In genomic region chr2:235901243-235901642, GRCh38 we compare ENCODE assay signal across 27 cellular contexts.
"Had no signal": no experiment of that assay in that cellular context is flagged by ENCODE, and none has a peak within 500 bp of the region (broad histone marks: within the 10 kb centered on the region; RNA-seq: fewer than 3 reads in every experiment).

No MANE protein-coding gene starts in this region.

- DNase-seq: activated CD4-positive, alpha-beta T cell treated with anti-CD3 and anti-CD28 coated beads for 1 hour; activated CD4-positive, alpha-beta T cell treated with anti-CD3 and anti-CD28 coated beads, Interleukin-2, amount 10 ng/mL, durations not matched to agents 24 days and 14 days; activated CD4-positive, alpha-beta T cell treated with anti-CD3 and anti-CD28 coated beads, Interleukin-2, amount 50 U/mL, for 48 hours; activated CD8-positive, alpha-beta memory T cell treated with anti-CD3 and anti-CD28 coated beads, Interleukin-2, amount 10 ng/mL, durations not matched to agents 7 days and 5 days; activated effector memory CD4-positive, alpha-beta T cell treated with anti-CD3 and anti-CD28 coated beads, Interleukin-2, amount 50 U/mL, for 16 hours; activated naive CD4-positive, alpha-beta T cell treated with Interleukin-2 at 50 U/mL for 16 hours; activated naive CD8-positive, alpha-beta T cell treated with anti-CD3 and anti-CD28 coated beads, Interleukin-2, amount 50 U/mL, for 24 hours; activated T-cell treated with anti-CD3 and anti-CD28 coated beads, Interleukin-2, amount 50 U/mL, for 24 hours; amniotic stem cell; body of pancreas; Karpas-422; MM.1S; NCI-H1105; NCI-H1436 treated with DMSO at 0.1 percent for 48 hours; NCI-H187; NCI-H2081; NCI-H510A treated with DMSO at 0.1 percent for 48 hours; NCI-H69; NK-92 treated with Interleukin-12 subunit alpha and Interleukin-12 subunit beta, amount 100 ng/mL, for 24 hours; OCI-M1; Peyer's patch; SHP77; T-helper 17 cell; T-helper 9 cell had no signal

- H3K27me3 ChIP-seq: ascending aorta, body of pancreas, Peyer's patch had no signal

- H3K4me1 ChIP-seq: ascending aorta, body of pancreas, Peyer's patch had no signal

- H3K9me3 ChIP-seq: ascending aorta, body of pancreas, Peyer's patch had no signal

- H3K27ac ChIP-seq: ascending aorta, body of pancreas, Peyer's patch had no signal

- ATAC-seq: activated CD8-positive, alpha-beta memory T cell treated with anti-CD3 and anti-CD28 coated beads, Interleukin-2, amount 10 ng/mL, durations not matched to agents 7 days and 5 days; activated naive CD4-positive, alpha-beta T cell treated with anti-CD3 and anti-CD28 coated beads, Interleukin-2, amount 50 U/mL, for 72 hours; activated naive CD8-positive, alpha-beta T cell treated with anti-CD3 and anti-CD28 coated beads, Interleukin-2, amount 50 U/mL, for 24 hours; body of pancreas; T-helper 17 cell; WTC11 had no signal

- H3K4me3 ChIP-seq: ascending aorta, body of pancreas, Peyer's patch had no signal

- H3K36me3 ChIP-seq: ascending aorta, Peyer's patch had no signal
